9 cellular contexts compared by ENCODE assay signal in the genomic region with DNA sequence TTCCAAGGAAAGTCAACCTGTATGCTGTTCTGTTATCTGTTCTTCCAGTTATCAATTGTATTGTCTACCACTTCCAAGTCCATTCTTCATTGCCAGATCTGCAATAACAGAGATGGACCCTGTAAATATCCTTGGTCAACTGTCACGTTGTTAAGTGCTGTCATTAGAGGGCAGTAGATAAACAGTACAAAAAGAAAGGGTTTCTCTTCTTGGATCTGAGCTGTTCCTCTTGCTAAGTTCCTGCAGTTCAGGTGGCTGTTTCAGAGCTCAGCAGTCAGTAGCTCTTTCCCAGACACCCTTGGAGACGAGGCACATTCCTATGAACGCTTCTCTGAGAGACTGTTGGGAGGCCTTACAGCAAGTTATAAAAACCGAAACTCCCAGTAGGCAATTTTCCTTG.
DNase-seq lines count a peak whose midpoint lies in the region; ATAC-seq and TF ChIP-seq lines count a peak whose summit lies in the region.
"Had no signal": no experiment of that assay in that cellular context is flagged by ENCODE, and none has a peak within 500 bp of the region (broad histone marks: within the 10 kb centered on the region; RNA-seq: fewer than 3 reads in every experiment).

No MANE protein-coding gene starts in this region.

- in situ Hi-C loops in KBM-7 (cut with MboI; ENCODE audit: low pct_unique_long_range_greater_than_20kb, low sequenced_read_pairs), result no loop called here

- DNase-seq in iPS-NIHi7 (ENCODE audit: extremely low spot score) (peak; percentile 40), immature natural killer cell (no peak), KBM-7 (no peak), T-helper 9 cell (no peak), esophagus squamous epithelium (lab: John Stamatoyannopoulos, UW) (no peak)

- no peak overlapping the region for H3K4me2 ChIP-seq in SU-DHL-6 (ENCODE audit: low read depth, low read length, poor library complexity, severe bottlenecking)

- no peaks in the 10 kb centered on the region for H3K4me1 Mint-ChIP-seq in immature natural killer cell

- TF ChIP-seq CTCF in C4-2B (conservative IDR thresholded peaks at IDR 0.05), result peak; percentile 29
- TF ChIP-seq CTCF in SU-DHL-6 (IDR thresholded peaks at IDR 0.05; ENCODE audit: insufficient read depth, low read length, poor library complexity, severe bottlenecking), result peak; percentile 25
- no peak for TF ChIP-seq CTCF in esophagus squamous epithelium (IDR thresholded peaks at IDR 0.05)

- H3K36me3 ChIP-seq in SU-DHL-6 (ENCODE audit: low read length) (no peaks in the 10 kb centered on the region), esophagus squamous epithelium (no peaks in the 10 kb centered on the region)

- H3K9me3 ChIP-seq in SU-DHL-6 (ENCODE audit: insufficient read depth, low read length) (no peaks in the 10 kb centered on the region), esophagus squamous epithelium (no peaks in the 10 kb centered on the region)

- H4K20me1 ChIP-seq in SU-DHL-6 (ENCODE audit: low read depth, low read length), result no peaks in the 10 kb centered on the region

- peak; percentile 48 for ATAC-seq in HG02610 (IDR thresholded peaks at IDR 0.05; ENCODE audit: unreplicated experiment)

- TF ChIP-seq POLR2A in esophagus squamous epithelium (IDR thresholded peaks at IDR 0.05), result no peak

- no peaks in the 10 kb centered on the region for H3K4me1 ChIP-seq in esophagus squamous epithelium

- no peak overlapping the region for H3K27ac Mint-ChIP-seq in immature natural killer cell
- H3K27ac Mint-ChIP-seq: T-helper 1 cell treated with Interleukin-12 subunit alpha and Interleukin-12 subunit beta and Interleukin-4 antibody, amounts not matched to agents 30 μg/mL and 1 μg/mL, for 36 hours had no signal

- no peaks in the 10 kb centered on the region for H3F3A ChIP-seq in SU-DHL-6 (ENCODE audit: insufficient read depth)

- no peak overlapping the region for H3K27ac ChIP-seq in C4-2B
- H3K27ac ChIP-seq in SU-DHL-6 (ENCODE audit: low read depth, low read length), result no peak overlapping the region
- no peak overlapping the region for H3K27ac ChIP-seq in esophagus squamous epithelium

- H2AFZ ChIP-seq in SU-DHL-6 (ENCODE audit: low read depth, low read length, severe bottlenecking), result no peak overlapping the region

- H3K27me3 ChIP-seq in SU-DHL-6 (ENCODE audit: low read length) (no peaks in the 10 kb centered on the region), esophagus squamous epithelium (no peaks in the 10 kb centered on the region)

- intact Hi-C loops in esophagus squamous epithelium (cut with DNase I), result no loop called here

- 22 to 36% methylated on average over 4 of the region's 4 CpGs for WGBS in esophagus squamous epithelium, 2 donors

- H3K9ac ChIP-seq in SU-DHL-6 (ENCODE audit: low read length), result no peak overlapping the region

- H3K79me2 ChIP-seq in SU-DHL-6 (ENCODE audit: insufficient read depth, low read length), result no peaks in the 10 kb centered on the region

- no peaks in the 10 kb centered on the region for H3K9me2 ChIP-seq in SU-DHL-6 (replicated peaks; ENCODE audit: insufficient read depth, low read length)

- H3K4me3 ChIP-seq in SU-DHL-6 (ENCODE audit: insufficient read depth, low read length, poor library complexity, severe bottlenecking) (no peak overlapping the region), esophagus squamous epithelium (no peak overlapping the region)

- H3K27me3 Mint-ChIP-seq in immature natural killer cell (ENCODE audit: low read depth in 3 of 3), result peaks cover 0 to 1% (median 0%) of the 10 kb centered on the region in 3 donors

- no peaks in the 10 kb centered on the region for H3K36me3 Mint-ChIP-seq in immature natural killer cell

- no peak overlapping the region for H3K4me3 Mint-ChIP-seq in immature natural killer cell
- H3K4me3 Mint-ChIP-seq: T-helper 1 cell treated with Interleukin-12 subunit alpha and Interleukin-12 subunit beta and Interleukin-4 antibody, amounts not matched to agents 30 μg/mL and 1 μg/mL, for 36 hours had no signal

- peaks cover 0 to 14% (median 9%) of the 10 kb centered on the region in 6 donors for H3K9me3 Mint-ChIP-seq in immature natural killer cell

Comparison
In these comparisons a context has a peak if more than half of its experiments do, and no peak if none do; other contexts are left out.
1. CTCF ChIP-seq: peak in C4-2B (single experiment) and SU-DHL-6 (single experiment); none in esophagus squamous epithelium (0 of 6).